Comparison of ENCODE assay signal across 8 cellular contexts in genomic region chr11:124622531-124623451, GRCh38. TPM values are rescaled to one million over a fixed set of nuclear protein-coding genes. Genes with fewer than 3 reads are reported as not detected.
DNase-seq lines count a peak whose midpoint lies in the region; ATAC-seq and TF ChIP-seq lines count a peak whose summit lies in the region.

TBRG1 (plus strand) TSS chr11:124622864; CDS start chr11:124623084, 220 bp downstream.

- peak within 1 kb of the TSS; percentile 95 for H2AFZ ChIP-seq in PC-9

- TF ChIP-seq CTCF in PC-9 (conservative IDR thresholded peaks at IDR 0.05): no peak
- TF ChIP-seq CTCF in epithelial cell of proximal tubule (conservative IDR thresholded peaks at IDR 0.05; ENCODE audit: low read depth, low read length): no peak

- peak within 1 kb of the TSS; percentile 99 for H3K4me3 ChIP-seq in Jurkat, Clone E6-1 (ENCODE audit: low read length)
- H3K4me3 ChIP-seq in PC-9 (peak within 1 kb of the TSS; percentile 88), epithelial cell of proximal tubule (ENCODE audit: low read depth, low read length) (peak within 1 kb of the TSS; percentile 91)

- H3K9me2 ChIP-seq in PC-9 (ENCODE audit: insufficient read depth): 0 out of 2 replicates have a peak, but pooled peaks cover 3% of the 10 kb centered on the region

- peaks cover 11% of the 10 kb centered on the region for H3K4me1 ChIP-seq in PC-9 (replicated peaks; ENCODE audit: insufficient read depth)

- DNase-seq in DMS114 treated with DMSO at 0.1 percent for 48 hours (lab: John Stamatoyannopoulos, UW; ENCODE audit: unreplicated experiment): peak; percentile 77
- DNase-seq in Jurkat, Clone E6-1 (ENCODE audit: low read depth, low spot score): peak; percentile 90
- DNase-seq in PC-9: peak; percentile 69 to 82
- peak; percentile 78 for DNase-seq in activated T-cell treated with anti-CD3 and anti-CD28 coated beads, Interleukin-2, amount 50 U/mL, for 1 hour
- DNase-seq in epithelial cell of proximal tubule (ENCODE audit: low read depth): peak; percentile 42
- DNase-seq in mucosa of gallbladder (ENCODE audit: low spot score): peak; percentile 88
- peak; percentile 56 to 72 for DNase-seq in stimulated activated CD8-positive, alpha-beta memory T cell treated with anti-CD3 and anti-CD28 coated beads, Interleukin-4, amount 100 ng/mL, for 4 hours (ENCODE audit: low read depth in 2 of 2, low spot score in 1 of 2)

- ATAC-seq in GM21576 (IDR thresholded peaks at IDR 0.05; ENCODE audit: unreplicated experiment): peak; percentile 100

- CTCF ChIA-PET in PC-9 (lab: Charles Lee): interaction anchor here (0.5 to 0.7 kb wide), 2 partner anchors 15 to 331 kb away, joined by 3 to 6 read pairs; no protein-coding TSS in a partner anchor

- BruUV-seq in PC-9 (replicated peaks; lab: Mats Ljungman, UMichigan): TSS peak; percentile 73

- H4K20me1 ChIP-seq in PC-9 (ENCODE audit: insufficient read depth): peaks cover 10% of the 10 kb centered on the region; the same call in 1 of the 2 replicates

- H3K79me2 ChIP-seq in PC-9 (ENCODE audit: low read depth): peaks cover 22% of the 10 kb centered on the region

- intact Hi-C loops in PC-9 (cut with micrococcal nuclease; ENCODE audit: unreplicated experiment): no loop called here

- peak within 1 kb of the TSS; percentile 65 for H3K27ac ChIP-seq in PC-9

- no peaks in the 10 kb centered on the region for H3K9me3 ChIP-seq in PC-9 (ENCODE audit: insufficient read depth, low read depth)

- H3K4me2 ChIP-seq in PC-9: peak within 1 kb of the TSS; percentile 94

- H3K27me3 ChIP-seq in PC-9 (ENCODE audit: insufficient read depth, low read depth): peaks cover 30% of the 10 kb centered on the region

- POLR2A ChIA-PET in PC-9 (lab: Charles Lee; ENCODE audit: unreplicated experiment): interaction anchor here (0.6 to 0.7 kb wide), 4 partner anchors 14 to 278 kb away, joined by 4 to 7 read pairs (median 6); partner anchors contain the start of gene SPA17

- H3K36me3 ChIP-seq in PC-9 (ENCODE audit: low read depth): peaks cover 11% of the 10 kb centered on the region

- H3F3A ChIP-seq in PC-9 (ENCODE audit: insufficient read depth, low read depth): peaks cover 6% of the 10 kb centered on the region; the same call in 1 of the 2 replicates

RNA-seq across cellular contexts. Expression of gene TBRG1, which starts in this region (rescaled TPM):
- 46.9 TPM for polyA plus RNA-seq in Jurkat, Clone E6-1 (2012; ENCODE audit: insufficient read depth, insufficient read length)
- total RNA-seq in PC-9 (2021) (22.3 and 24.3 TPM in 2 replicates), epithelial cell of proximal tubule (12.6 and 25.3 TPM in 2 replicates), mucosa of gallbladder (43.9 TPM)

Comparison
In these comparisons a context has a peak if more than half of its experiments do, and no peak if none do; other contexts are left out.
1. Peak in every context shown above with its lines: DNase-seq, ATAC-seq, H3K4me3 ChIP-seq and H3K27ac ChIP-seq.